8 cellular contexts compared by ENCODE assay signal in the genomic region with DNA sequence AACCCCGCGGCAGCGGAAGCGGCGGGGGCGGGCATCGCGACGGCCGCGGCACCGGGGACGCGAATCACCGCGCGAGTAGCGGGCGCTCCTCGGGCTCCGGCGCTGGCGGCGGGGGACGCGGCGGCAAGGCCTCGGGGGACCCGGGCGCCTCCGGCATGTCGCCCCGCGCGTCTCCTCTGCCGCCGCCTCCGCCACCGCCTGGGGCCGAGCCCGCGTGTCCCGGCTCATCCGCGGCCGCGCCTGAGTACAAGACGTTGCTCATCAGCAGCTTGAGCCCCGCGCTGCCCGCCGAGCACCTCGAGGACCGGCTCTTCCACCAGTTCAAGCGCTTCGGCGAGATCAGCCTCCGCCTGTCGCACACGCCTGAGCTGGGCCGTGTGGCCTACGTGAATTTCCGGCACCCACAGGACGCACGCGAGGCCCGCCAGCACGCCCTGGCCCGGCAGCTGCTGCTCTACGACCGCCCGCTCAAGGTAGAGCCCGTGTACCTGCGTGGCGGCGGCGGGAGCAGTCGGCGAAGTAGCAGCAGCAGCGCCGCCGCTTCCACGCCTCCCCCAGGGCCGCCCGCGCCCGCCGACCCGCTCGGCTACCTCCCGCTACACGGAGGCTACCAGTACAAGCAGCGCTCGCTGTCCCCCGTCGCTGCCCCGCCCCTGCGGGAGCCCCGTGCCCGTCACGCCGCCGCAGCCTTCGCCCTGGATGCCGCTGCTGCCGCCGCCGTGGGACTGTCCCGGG. TPM values are rescaled to one million over a fixed set of nuclear protein-coding genes. Genes with fewer than 3 reads are reported as not detected.
DNase-seq lines count a peak whose midpoint lies in the region; ATAC-seq and TF ChIP-seq lines count a peak whose summit lies in the region.

No MANE protein-coding gene starts in this region.

- H3K4me1 Mint-ChIP-seq in CD4-positive, alpha-beta memory T cell, result peaks cover 34 to 81% (median 62%) of the 10 kb centered on the region in 4 donors
- peaks cover 77% of the 10 kb centered on the region for H3K4me1 Mint-ChIP-seq in activated T-cell treated with anti-CD3 and anti-CD28 coated beads, Interleukin-2, amount 50 U/mL, for 72 hours (ENCODE audit: low read depth)
- peaks cover 59% of the 10 kb centered on the region for H3K4me1 Mint-ChIP-seq in nephron progenitor cell

- H3K36me3 Mint-ChIP-seq in CD4-positive, alpha-beta memory T cell, result peaks cover 39 to 63% of the 10 kb centered on the region in 2 donors
- peaks cover 9 to 26% of the 10 kb centered on the region in 2 donors for H3K36me3 Mint-ChIP-seq in activated T-cell treated with anti-CD3 and anti-CD28 coated beads, Interleukin-2, amount 50 U/mL, for 72 hours (ENCODE audit: insufficient read depth in 2 of 2)
- peaks cover 67% of the 10 kb centered on the region for H3K36me3 Mint-ChIP-seq in nephron progenitor cell (ENCODE audit: low read depth)

- H3K36me3 ChIP-seq in CD4-positive, alpha-beta memory T cell (ENCODE audit: insufficient read depth, low read length), result peaks cover 47% of the 10 kb centered on the region

- H3K27ac ChIP-seq in CD4-positive, alpha-beta memory T cell (ENCODE audit: low read depth, low read length), result peak overlapping the region; percentile 79

- H3K27me3 Mint-ChIP-seq in CD4-positive, alpha-beta memory T cell, result no peaks in the 10 kb centered on the region
- H3K27me3 Mint-ChIP-seq in activated T-cell treated with anti-CD3 and anti-CD28 coated beads, Interleukin-2, amount 50 U/mL, for 72 hours (ENCODE audit: low read depth), result no peaks in the 10 kb centered on the region
- H3K27me3 Mint-ChIP-seq in nephron progenitor cell (ENCODE audit: low read depth, poor library complexity), result no peaks in the 10 kb centered on the region

- no peaks in the 10 kb centered on the region for H3K9me3 ChIP-seq in CD4-positive, alpha-beta memory T cell (ENCODE audit: control insufficient read depth in 1 of 2, low read length in 2 of 2)

- POLR2A ChIA-PET in CD4-positive, alpha-beta memory T cell (lab: Charles Lee; ENCODE audit: partially characterized antibody), result interaction anchor here (0.7 to 2.3 kb wide), 6 partner anchors 10 to 284 kb away, joined by 3 to 14 read pairs (median 4); a partner anchor contains a TSS

- peak overlapping the region in 1 of 2 donors; percentile 57 for H3K4me3 ChIP-seq in CD4-positive, alpha-beta memory T cell (ENCODE audit: low read length in 2 of 2)
- H3K4me3 ChIP-seq in Jurkat, Clone E6-1 (ENCODE audit: low read length), result peak overlapping the region; percentile 76
- H3K4me3 ChIP-seq in fibroblast of mammary gland (ENCODE audit: control insufficient read depth, low read depth, low read length), result peak overlapping the region; percentile 58

- ATAC-seq in GM21447 (IDR thresholded peaks at IDR 0.05; ENCODE audit: unreplicated experiment), result peak; percentile 9
- peak; percentile 8 to 12 for ATAC-seq in activated T-cell treated with anti-CD3 and anti-CD28 coated beads, Interleukin-2, amount 50 U/mL, for 72 hours (replicated peaks in 1 of 2)

- peak overlapping the region; percentile 76 to 91 (median 83) for H3K4me3 Mint-ChIP-seq in CD4-positive, alpha-beta memory T cell
- peak overlapping the region; percentile 85 to 87 for H3K4me3 Mint-ChIP-seq in activated T-cell treated with anti-CD3 and anti-CD28 coated beads, Interleukin-2, amount 50 U/mL, for 72 hours
- H3K4me3 Mint-ChIP-seq in nephron progenitor cell, result peak overlapping the region; percentile 84

- peak overlapping the region; percentile 88 to 97 (median 95) for H3K27ac Mint-ChIP-seq in CD4-positive, alpha-beta memory T cell
- peak overlapping the region; percentile 79 for H3K27ac Mint-ChIP-seq in activated T-cell treated with anti-CD3 and anti-CD28 coated beads, Interleukin-2, amount 50 U/mL, for 72 hours
- H3K27ac Mint-ChIP-seq in nephron progenitor cell, result peak overlapping the region; percentile 87

- intact Hi-C loops in CD4-positive, alpha-beta memory T cell (cut with micrococcal nuclease), result loop anchor here (1.0 kb wide), 3 partner anchors 108 to 291 kb away; a partner anchor contains a TSS

- CTCF ChIA-PET in CD4-positive, alpha-beta memory T cell (lab: Charles Lee; ENCODE audit: partially characterized antibody), result interaction anchor here (1.0 to 5.0 kb wide), 4 partner anchors 43 to 366 kb away, joined by 3 to 52 read pairs (median 10); a partner anchor contains a TSS

- H3K9me3 Mint-ChIP-seq in CD4-positive, alpha-beta memory T cell, result no peaks in the 10 kb centered on the region
- no peaks in the 10 kb centered on the region for H3K9me3 Mint-ChIP-seq in activated T-cell treated with anti-CD3 and anti-CD28 coated beads, Interleukin-2, amount 50 U/mL, for 72 hours
- H3K9me3 Mint-ChIP-seq in nephron progenitor cell, result peaks cover 23% of the 10 kb centered on the region

- TF ChIP-seq CTCF in fibroblast of mammary gland (conservative IDR thresholded peaks at IDR 0.05; ENCODE audit: control insufficient read depth, insufficient read depth, low read depth, low read length) (no peak), nephron progenitor cell (IDR thresholded peaks at IDR 0.05) (no peak)

- H3K27me3 ChIP-seq in CD4-positive, alpha-beta memory T cell (ENCODE audit: insufficient read depth, low read length), result no peaks in the 10 kb centered on the region

- H3K4me1 ChIP-seq in CD4-positive, alpha-beta memory T cell (ENCODE audit: insufficient read depth, low read length), result peaks cover 69% of the 10 kb centered on the region

- peak; percentile 66 to 74 (median 71) for DNase-seq in CD4-positive, alpha-beta memory T cell
- no peak for DNase-seq in Jurkat, Clone E6-1 (ENCODE audit: low read depth, low spot score)
- peak; percentile 49 to 55 for DNase-seq in activated T-cell treated with anti-CD3 and anti-CD28 coated beads, Interleukin-2, amount 50 U/mL, for 72 hours
- DNase-seq in fibroblast of mammary gland (ENCODE audit: low read depth) (peak; percentile 28), nephron progenitor cell (peak; percentile 63), NCI-H187 (lab: John Stamatoyannopoulos, UW) (no peak), NCI-H1105 treated with DMSO at 0.1 percent for 48 hours (lab: John Stamatoyannopoulos, UW) (no peak)

RNA-seq across cellular contexts. Expression of a gene that starts 0.6 kb away (rescaled TPM):
- 10 to 100 TPM; 38.3 to 39.9 TPM for total RNA-seq in CD4-positive, alpha-beta memory T cell
- polyA plus RNA-seq in CD4-positive, alpha-beta memory T cell, result 10 to 100 TPM in 1 of 2 donors, 1 to 10 TPM in 1; 9.9 to 28.2 TPM
- 31.0 TPM for polyA plus RNA-seq in Jurkat, Clone E6-1 (2012; ENCODE audit: insufficient read depth, insufficient read length)
- 10 to 100 TPM; 19.6 to 24.4 TPM for total RNA-seq in activated T-cell treated with anti-CD3 and anti-CD28 coated beads, Interleukin-2, amount 50 U/mL, for 72 hours

RNA-seq across cellular contexts. Expression of a gene that starts 6.6 kb away (rescaled TPM):
- total RNA-seq in CD4-positive, alpha-beta memory T cell, result 10 to 100 TPM; 74.8 to 79.0 TPM
- polyA plus RNA-seq in CD4-positive, alpha-beta memory T cell, result 10 to 100 TPM; 39.0 to 64.1 TPM
- 220 TPM for polyA plus RNA-seq in Jurkat, Clone E6-1 (2012; ENCODE audit: insufficient read depth, insufficient read length)
- total RNA-seq in activated T-cell treated with anti-CD3 and anti-CD28 coated beads, Interleukin-2, amount 50 U/mL, for 72 hours, result 100 to 1,000 TPM; 112 to 141 TPM

Comparison
In these comparisons a context has a peak if more than half of its experiments do, and no peak if none do; other contexts are left out.
1. DNase-seq: peak in CD4-positive, alpha-beta memory T cell (5 of 5), activated T-cell treated with anti-CD3 and anti-CD28 coated beads, Interleukin-2, amount 50 U/mL, for 72 hours (2 of 2), fibroblast of mammary gland (single experiment) and nephron progenitor cell (single experiment); none in Jurkat, Clone E6-1 (single experiment), NCI-H187 (0 of 2) and NCI-H1105 treated with DMSO at 0.1 percent for 48 hours (single experiment).
2. Peak in every context shown above with its lines, with median percentiles within 50 percentile points of each other: H3K27ac Mint-ChIP-seq and H3K4me3 Mint-ChIP-seq.